In genomic region chr12:39145175-39145999, GRCh38 we compare ENCODE assay signal across 8 cellular contexts.
DNase-seq lines count a peak whose midpoint lies in the region; ATAC-seq, FAIRE-seq and TF ChIP-seq lines count a peak whose summit lies in the region.

No MANE protein-coding gene starts in this region.

- POLR2A ChIA-PET in AG04449 (lab: Yijun Ruan, JAX) = no interaction called here
- POLR2A ChIA-PET in HepG2 (lab: Yijun Ruan, JAX) = no interaction called here

- intact Hi-C loops in breast epithelium (cut with DNase I; ENCODE audit: low total_unique reads) = no loop called here
- intact Hi-C loops in HepG2 (cut with micrococcal nuclease; ENCODE audit: unreplicated experiment) = no loop called here

- H3K36me3 ChIP-seq in MG63 (no peaks in the 10 kb centered on the region), breast epithelium (no peaks in the 10 kb centered on the region), HepG2 (replicated peaks in 1 of 2; ENCODE audit: control insufficient read depth in 1 of 2, insufficient read depth in 2 of 2, low read length in 2 of 2) (no peaks in the 10 kb centered on the region)

- no peak for TF ChIP-seq EP300 in HepG2 (IDR thresholded peaks at IDR 0.05; ENCODE audit: low read depth in 2 of 2, low read length in 2 of 2)
- no peak for TF ChIP-seq EP300 in HepG2 (CRISPR knock-in tag; IDR thresholded peaks at IDR 0.05; ENCODE audit: borderline replicate concordance)

- peak; percentile 11 for TF ChIP-seq CTCF in AG04449 (IDR thresholded peaks at IDR 0.05; ENCODE audit: insufficient read depth, low read length, missing control alignments)
- TF ChIP-seq CTCF in breast epithelium (IDR thresholded peaks at IDR 0.05) = peak in 2 of 3 donors; percentile 18 to 30
- TF ChIP-seq CTCF in HepG2 (CRISPR knock-in tag; IDR thresholded peaks at IDR 0.05) = peak; percentile 15; the same call in 1 of the 2 replicates

- WGBS in HepG2 (ENCODE audit: low lambda C conversion rate) = 60% methylated on average over 54 of the region's 70 CpGs

- no peak overlapping the region for H3K9ac ChIP-seq in HepG2 (ENCODE audit: insufficient read depth, low read depth, low read length)

- H3K27me3 ChIP-seq in MG63 (no peaks in the 10 kb centered on the region), breast epithelium (peaks cover 0 to 20% of the 10 kb centered on the region in 2 donors), HepG2 (ENCODE audit: control insufficient read depth in 1 of 2, insufficient read depth in 2 of 2, low read length in 2 of 2) (no peaks in the 10 kb centered on the region)

- FAIRE-seq in HepG2 (lab: Jason Lieb, UNC) = no peak

- CTCF ChIA-PET in AG04449 (lab: Yijun Ruan, JAX) = no interaction called here
- CTCF ChIA-PET in HepG2 (lab: Yijun Ruan, JAX; ENCODE audit: low intra/inter-chr PET ratio, low total read pairs) = no interaction called here

- H2AFZ ChIP-seq in HepG2 (ENCODE audit: low read length) = no peak overlapping the region

- H4K20me1 ChIP-seq in HepG2 (ENCODE audit: insufficient read depth, low read length) = no peaks in the 10 kb centered on the region

- BruUV-seq in HepG2 (replicated peaks; lab: Mats Ljungman, UMichigan) = no TSS peak

- no peak overlapping the region for H3K4me2 ChIP-seq in HepG2 (ENCODE audit: low read depth, low read length)

- TF ChIP-seq POLR2A in breast epithelium (IDR thresholded peaks at IDR 0.05) = no peak
- TF ChIP-seq POLR2A in HepG2 (IDR thresholded peaks at IDR 0.05; ENCODE audit: insufficient read depth in 1 of 2, low read depth in 2 of 2, low read length in 2 of 2) = no peak

- H3K79me2 ChIP-seq in HepG2 (ENCODE audit: insufficient read depth, low read length) = no peaks in the 10 kb centered on the region

- no peak for TF ChIP-seq RAD21 in HepG2 (CRISPR knock-in tag; IDR thresholded peaks at IDR 0.05)

- H3K9me3 ChIP-seq in MG63 = 0 out of 2 replicates have a peak, but pooled peaks cover 5% of the 10 kb centered on the region
- peaks cover 0 to 21% of the 10 kb centered on the region in 2 donors for H3K9me3 ChIP-seq in breast epithelium
- peaks cover 10% of the 10 kb centered on the region; the same call in 1 of the 2 replicates for H3K9me3 ChIP-seq in HepG2 (ENCODE audit: low read length)

- DNase-seq in AG04449 (ENCODE audit: low read depth, low spot score) (no peak), MG63 (peak; percentile 84), breast epithelium (ENCODE audit: low spot score in 2 of 2) (no peak), HepG2 (ENCODE audit: low spot score) (no peak), NCI-H187 (lab: John Stamatoyannopoulos, UW) (no peak)
- DNase-seq in stimulated activated CD8-positive, alpha-beta memory T cell treated with anti-CD3 and anti-CD28 coated beads, Interleukin-2, amount 100 ng/mL, for 48 hours (ENCODE audit: low read depth in 2 of 2) = peak; percentile 38 to 56
- no peak for DNase-seq in effector CD4-positive, alpha-beta T cell

- in situ Hi-C loops in HepG2 (cut with HindIII; ENCODE audit: extremely low pct_ligation_motif_present, low pct_unique_long_range_greater_than_20kb) = no loop called here

- H3K4me1 ChIP-seq in breast epithelium (no peaks in the 10 kb centered on the region), HepG2 (ENCODE audit: insufficient read depth, low read length) (no peaks in the 10 kb centered on the region)

- ATAC-seq in GM19372 (IDR thresholded peaks at IDR 0.05; ENCODE audit: low read depth, unreplicated experiment) (peak; percentile 88), HepG2 (peak; percentile 65)

- H3K4me3 ChIP-seq in AG04449 (ENCODE audit: low read depth, low read length) (no peak overlapping the region), MG63 (peak overlapping the region; percentile 54), breast epithelium (peak overlapping the region; percentile 41 to 65 (median 47)), HepG2 (replicated peaks in 1 of 3; ENCODE audit: insufficient read depth in 1 of 3, low read depth in 2 of 3, low read length in 3 of 3) (no peak overlapping the region)

- H3K27ac ChIP-seq in breast epithelium (no peak overlapping the region), HepG2 (ENCODE audit: extremely low read length, insufficient read depth, low read length) (no peak overlapping the region)

TF ChIP-seq in HepG2, 621 proteins besides CTCF, POLR2A, EP300 and RAD21:
- TF ChIP-seq ZBTB33 (CRISPR knock-in tag; IDR thresholded peaks at IDR 0.05) (peak; percentile 34; the same call in 1 of the 2 replicates), ZNF337 (CRISPR knock-in tag; IDR thresholded peaks at IDR 0.05; ENCODE audit: borderline replicate concordance, low read depth) (no peak), GABPB1 (CRISPR knock-in tag; IDR thresholded peaks at IDR 0.05) (peak; percentile 22; the same call in 1 of the 2 replicates)

Comparison
In these comparisons a context has a peak if more than half of its experiments do, and no peak if none do; other contexts are left out.
1. DNase-seq: peak in MG63 (single experiment) and stimulated activated CD8-positive, alpha-beta memory T cell treated with anti-CD3 and anti-CD28 coated beads, Interleukin-2, amount 100 ng/mL, for 48 hours (2 of 2); none in AG04449 (single experiment), breast epithelium (0 of 2), HepG2 (single experiment), NCI-H187 (0 of 2) and effector CD4-positive, alpha-beta T cell (single experiment).
2. H3K4me3 ChIP-seq: peak in MG63 (single experiment) and breast epithelium (3 of 3); none in AG04449 (single experiment) and HepG2 (0 of 3).
3. Peak in every context shown above with its lines, with median percentiles within 50 percentile points of each other: CTCF ChIP-seq.